Comparison of ENCODE assay signal across 1 cellular context in genomic region chr14:50355692-50356091, GRCh38.
TF ChIP-seq lines count a peak whose summit lies in the region.

No MANE protein-coding gene starts in this region.

TF ChIP-seq in H1, 55 proteins besides CTCF, POLR2A, EP300 and RAD21:
- no peak for TF ChIP-seq TAF7 (optimal IDR thresholded peaks at IDR 0.05; ENCODE audit: borderline replicate concordance, low read depth, low read length)
- TF ChIP-seq TEAD4 (IDR thresholded peaks at IDR 0.05; ENCODE audit: low read depth, low read length): peak; percentile 81
